In the genomic region with DNA sequence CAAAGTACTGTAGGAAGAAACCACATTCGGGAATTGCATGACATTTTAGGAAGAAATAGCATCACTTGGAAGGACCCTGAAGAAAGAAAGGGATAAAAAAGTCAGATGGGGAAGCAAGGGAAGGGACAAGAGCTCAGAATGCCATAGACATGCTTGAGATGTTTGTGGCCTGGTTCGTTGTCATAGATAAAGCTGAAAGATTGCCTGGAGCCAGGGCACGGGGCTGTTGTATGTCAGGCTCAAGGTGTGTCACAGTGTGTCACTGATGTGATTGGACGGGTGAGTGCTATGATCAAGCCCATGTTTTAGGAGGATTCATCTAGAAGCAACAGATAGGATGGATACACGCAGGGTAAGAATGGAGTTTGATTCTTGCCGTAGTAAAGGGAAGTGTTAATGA, we compare ENCODE assay signal across 22 cellular contexts.
"Had no signal": no experiment of that assay in that cellular context is flagged by ENCODE, and none has a peak within 500 bp of the region (broad histone marks: within the 10 kb centered on the region; RNA-seq: fewer than 3 reads in every experiment).

No MANE protein-coding gene starts in this region.

- H3K4me1 Mint-ChIP-seq: naive thymus-derived CD8-positive, alpha-beta T cell had no signal

- H3K36me3 ChIP-seq: neutrophil, sigmoid colon, suprapubic skin, thyroid gland, upper lobe of right lung, vagina had no signal

- H3K4me2 ChIP-seq: hepatocyte had no signal

- H3K36me3 Mint-ChIP-seq: naive thymus-derived CD8-positive, alpha-beta T cell had no signal

- H3K9me3 ChIP-seq: neutrophil, psoas muscle, sigmoid colon, suprapubic skin, thyroid gland, upper lobe of right lung, vagina had no signal

- H3K79me2 ChIP-seq: hepatocyte had no signal

- ATAC-seq: foreskin keratinocyte; left colon; left ventricle myocardium superior; naive thymus-derived CD8-positive, alpha-beta T cell; psoas muscle; stimulated activated naive CD8-positive, alpha-beta T cell treated with anti-CD3 and anti-CD28 coated beads, Interleukin-15, Interleukin-2, amounts not matched to agents 100 U/mL and 50 U/mL, for 24 hours; upper lobe of right lung had no signal

- H3K27me3 Mint-ChIP-seq: naive thymus-derived CD8-positive, alpha-beta T cell had no signal

- H3K4me3 Mint-ChIP-seq: endodermal cell; naive thymus-derived CD8-positive, alpha-beta T cell had no signal

- H3K4me1 ChIP-seq: foreskin keratinocyte, psoas muscle, sigmoid colon, upper lobe of right lung had no signal

- H2AFZ ChIP-seq: hepatocyte had no signal

- H3K27ac ChIP-seq: coronary artery, foreskin keratinocyte, hepatocyte, neutrophil, psoas muscle, sigmoid colon, suprapubic skin, thyroid gland, upper lobe of right lung, vagina had no signal

- H3K9me3 Mint-ChIP-seq: endodermal cell; naive thymus-derived CD8-positive, alpha-beta T cell had no signal

- DNase-seq: effector CD4-positive, alpha-beta T cell; endodermal cell; erythroblast; foreskin keratinocyte; head of caudate nucleus; left colon; left ventricle myocardium superior; naive thymus-derived CD8-positive, alpha-beta T cell; psoas muscle; sigmoid colon; small intestine; stimulated activated CD4-positive, alpha-beta T cell treated with anti-CD3 and anti-CD28 coated beads, Interleukin-12 subunit alpha, Interleukin-12 subunit beta, amount 100 ng/mL, for 4 hours; stimulated activated CD4-positive, alpha-beta T cell treated with anti-CD3 and anti-CD28 coated beads, Interleukin-2, amount 100 ng/mL, for 48 hours; stimulated activated naive CD8-positive, alpha-beta T cell treated with anti-CD3 and anti-CD28 coated beads, Interleukin-15, Interleukin-2, amounts not matched to agents 100 U/mL and 50 U/mL, for 24 hours; thyroid gland; upper lobe of right lung had no signal

- H3K27ac Mint-ChIP-seq: naive thymus-derived CD8-positive, alpha-beta T cell had no signal

- H3K27me3 ChIP-seq: foreskin keratinocyte, hepatocyte, neutrophil, sigmoid colon, suprapubic skin, thyroid gland, upper lobe of right lung, vagina had no signal

- H3K4me3 ChIP-seq: coronary artery, hepatocyte, lung, psoas muscle, sigmoid colon, suprapubic skin, thyroid gland, upper lobe of right lung, vagina had no signal
